ENCODE assay signal across 2 cellular contexts in the genomic region with DNA sequence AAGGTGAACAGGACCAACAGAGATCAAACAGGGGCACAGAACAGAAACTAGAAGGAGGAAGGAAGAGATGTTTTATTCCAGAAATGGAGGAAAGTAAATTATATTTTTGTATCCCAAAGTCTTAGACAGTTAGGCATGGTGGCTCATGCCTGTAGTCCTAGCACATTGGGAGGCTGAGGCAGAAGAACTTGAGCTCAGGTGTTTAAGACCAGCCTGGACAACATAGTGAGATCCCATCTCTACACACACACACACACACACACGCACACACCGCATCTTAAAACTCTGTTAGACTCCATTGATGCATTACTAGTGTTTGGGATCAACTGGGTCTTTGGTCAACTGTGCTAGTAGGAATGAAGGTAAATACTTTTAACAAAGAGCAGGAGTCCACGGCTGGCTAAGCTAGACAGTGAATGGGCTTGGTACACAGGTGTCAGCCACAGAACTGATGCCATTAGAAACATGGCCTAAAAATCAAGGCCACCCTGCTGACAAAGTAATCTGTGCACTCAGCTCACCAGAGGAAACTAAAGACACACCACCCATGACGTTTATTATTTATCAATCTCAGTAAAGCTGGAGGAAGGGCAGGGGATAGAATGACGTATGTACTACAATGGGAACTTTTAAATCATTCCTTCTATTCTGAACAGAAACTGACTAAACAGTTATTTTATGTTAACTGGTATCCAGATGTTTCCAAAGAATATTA.
TF ChIP-seq lines count a peak whose summit lies in the region.

No MANE protein-coding gene starts in this region.

TF ChIP-seq in WTC11, 78 proteins besides CTCF, POLR2A, EP300 and RAD21:
- peak; percentile 34; the same call in 1 of the 2 replicates for TF ChIP-seq ZNF121 (CRISPR knock-in tag; IDR thresholded peaks at IDR 0.05)
TF ChIP-seq in WTC11: peak in this region for 1; not testable (repeated sequence) for 77.

TF ChIP-seq in K562, 482 proteins besides CTCF, POLR2A, EP300 and RAD21:
- TF ChIP-seq ZNF121 (CRISPR knock-in tag; conservative IDR thresholded peaks at IDR 0.05): peak; percentile 70
